Comparison of ENCODE assay signal across 8 cellular contexts in the genomic region with DNA sequence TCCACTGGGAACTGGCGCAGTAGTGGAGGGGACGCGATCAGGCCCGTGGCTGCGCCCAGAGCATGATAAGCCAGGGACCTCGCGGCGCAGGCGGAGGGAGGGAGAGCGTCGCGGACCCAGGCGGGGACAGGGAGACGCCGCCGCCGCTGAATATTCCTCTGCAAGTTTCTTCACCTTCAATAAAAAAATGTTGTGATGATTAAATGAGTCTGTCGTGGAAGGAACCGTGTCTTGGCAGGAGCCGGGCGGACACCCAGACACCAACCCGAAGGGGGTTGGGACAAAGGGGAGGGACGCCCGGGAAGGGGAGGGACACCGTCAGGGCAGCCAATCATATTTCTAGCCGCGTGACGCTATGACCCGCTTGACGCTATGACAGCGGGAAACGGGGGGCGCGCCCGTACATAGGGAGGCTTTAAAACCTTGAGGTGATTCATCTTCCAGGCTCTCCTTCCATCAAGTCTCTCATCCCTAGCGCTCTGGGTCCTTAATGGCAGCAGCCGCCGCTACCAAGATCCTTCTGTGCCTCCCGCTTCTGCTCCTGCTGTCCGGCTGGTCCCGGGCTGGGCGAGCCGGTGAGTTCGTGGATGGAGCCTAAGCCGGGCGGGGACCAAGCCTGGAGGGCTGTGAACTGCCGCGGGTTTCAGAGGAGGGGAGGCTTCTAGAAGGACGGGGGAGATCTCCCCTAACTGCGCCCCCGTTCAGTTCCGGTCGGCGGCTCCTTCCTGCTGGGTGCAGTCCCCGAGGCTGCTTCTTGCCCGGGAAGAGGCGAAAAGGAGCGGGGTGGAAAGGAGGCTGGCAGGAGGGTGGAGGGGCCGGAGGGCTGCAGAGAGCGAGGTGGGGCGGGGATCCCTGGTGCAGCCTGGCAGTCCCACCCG. TPM values are rescaled to one million over a fixed set of nuclear protein-coding genes. Genes with fewer than 3 reads are reported as not detected.
A peak's percentile ranks its signal among the peaks of the same experiment; 100 is the strongest.
DNase-seq lines count a peak whose midpoint lies in the region; TF ChIP-seq lines count a peak whose summit lies in the region.

A gene with protein sequence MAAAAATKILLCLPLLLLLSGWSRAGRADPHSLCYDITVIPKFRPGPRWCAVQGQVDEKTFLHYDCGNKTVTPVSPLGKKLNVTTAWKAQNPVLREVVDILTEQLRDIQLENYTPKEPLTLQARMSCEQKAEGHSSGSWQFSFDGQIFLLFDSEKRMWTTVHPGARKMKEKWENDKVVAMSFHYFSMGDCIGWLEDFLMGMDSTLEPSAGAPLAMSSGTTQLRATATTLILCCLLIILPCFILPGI (plus strand): TSS at position 432 of the 878 bp plus-strand sequence. CDS start 59 bp downstream, at position 491.

- peak within 1 kb of the TSS; percentile 77 for H3K4me3 ChIP-seq in AG04449 (ENCODE audit: low read depth, low read length)
- peak within 1 kb of the TSS; percentile 47 for H3K4me3 ChIP-seq in H7 (ENCODE audit: insufficient read depth, low read depth, low read length)
- peak within 1 kb of the TSS; percentile 81 for H3K4me3 ChIP-seq in WI38 (ENCODE audit: low read depth, low read length)
- peak within 1 kb of the TSS; percentile 40 to 74 (median 60) for H3K4me3 ChIP-seq in breast epithelium
- peak within 1 kb of the TSS; percentile 79 for H3K4me3 ChIP-seq in iPS-20b (ENCODE audit: low read length)
- H3K4me3 ChIP-seq in skeletal muscle satellite cell (ENCODE audit: low read length) = peak within 1 kb of the TSS; percentile 95

- DNase-seq in AG04449 (ENCODE audit: low read depth, low spot score) = peak; percentile 83
- DNase-seq in H7 = peak; percentile 96
- peak; percentile 70 for DNase-seq in NCI-H2196 (lab: John Stamatoyannopoulos, UW; ENCODE audit: unreplicated experiment)
- peak in 1 of 2 donors; percentile 72 for DNase-seq in breast epithelium (ENCODE audit: low spot score in 2 of 2)
- DNase-seq in NK-92 treated with Interleukin-12 subunit alpha and Interleukin-12 subunit beta, amount 100 ng/mL, for 24 hours (lab: John Stamatoyannopoulos, UW) = no peak

- H3K4me1 ChIP-seq in breast epithelium = no peaks in the 10 kb centered on the region
- H3K4me1 ChIP-seq in iPS-20b (ENCODE audit: insufficient read depth, low read length) = no peaks in the 10 kb centered on the region; the same call in 1 of the 2 replicates
- peaks cover 9% of the 10 kb centered on the region for H3K4me1 ChIP-seq in skeletal muscle satellite cell (ENCODE audit: control insufficient read depth, insufficient read depth, low read length)

- peaks cover 76% of the 10 kb centered on the region for H3K27me3 ChIP-seq in H7 (ENCODE audit: control insufficient read depth, insufficient read depth, low read length)
- peaks cover 0 to 38% of the 10 kb centered on the region in 2 donors for H3K27me3 ChIP-seq in breast epithelium
- peaks cover 83% of the 10 kb centered on the region for H3K27me3 ChIP-seq in iPS-20b (ENCODE audit: insufficient read depth, low read length)
- peaks cover 24% of the 10 kb centered on the region for H3K27me3 ChIP-seq in skeletal muscle satellite cell (ENCODE audit: control insufficient read depth, insufficient read depth, low read length)

- H3K9ac ChIP-seq in iPS-20b (ENCODE audit: low read depth, low read length) (no peak within 1 kb of the TSS), skeletal muscle satellite cell (ENCODE audit: low read depth, low read length) (peak within 1 kb of the TSS; percentile 87)

- peak within 1 kb of the TSS; percentile 96 for H3K4me2 ChIP-seq in skeletal muscle satellite cell (ENCODE audit: low read length)

- H3K36me3 ChIP-seq in H7 (replicated peaks; ENCODE audit: control insufficient read depth, insufficient read depth, low read length) = no peaks in the 10 kb centered on the region
- H3K36me3 ChIP-seq in breast epithelium = no peaks in the 10 kb centered on the region
- no peaks in the 10 kb centered on the region for H3K36me3 ChIP-seq in iPS-20b (ENCODE audit: insufficient read depth, low read depth, low read length)
- no peaks in the 10 kb centered on the region for H3K36me3 ChIP-seq in skeletal muscle satellite cell (ENCODE audit: insufficient read depth, low read length)

- POLR2A ChIA-PET in AG04449 (lab: Yijun Ruan, JAX) = no interaction called here

- no peak for TF ChIP-seq POLR2A in breast epithelium (IDR thresholded peaks at IDR 0.05)

- CTCF ChIA-PET in AG04449 (lab: Yijun Ruan, JAX) = interaction anchor here (1.0 to 1.6 kb wide), 3 partner anchors 15 to 105 kb away, joined by 3 to 18 read pairs (median 4); no protein-coding TSS in a partner anchor

- H3K27ac ChIP-seq in breast epithelium (no peak within 1 kb of the TSS), iPS-20b (ENCODE audit: low read length) (no peak within 1 kb of the TSS)

- TF ChIP-seq CTCF in AG04449 (IDR thresholded peaks at IDR 0.05; ENCODE audit: insufficient read depth, low read length, missing control alignments) = no peak
- TF ChIP-seq CTCF in WI38 (IDR thresholded peaks at IDR 0.05; ENCODE audit: low read depth, low read length) = no peak
- TF ChIP-seq CTCF in breast epithelium (IDR thresholded peaks at IDR 0.05) = no peak

- intact Hi-C loops in breast epithelium (cut with DNase I; ENCODE audit: low total_unique reads) = no loop called here

- H3K9me3 ChIP-seq in breast epithelium = no peaks in the 10 kb centered on the region
- H3K9me3 ChIP-seq in iPS-20b (ENCODE audit: insufficient read depth, low read depth, low read length) = peaks cover 9% of the 10 kb centered on the region; the same call in 1 of the 2 replicates
- H3K9me3 ChIP-seq in skeletal muscle satellite cell (replicated peaks; ENCODE audit: low read length) = no peaks in the 10 kb centered on the region

RNA-seq across cellular contexts. Expression of the gene that starts here (rescaled TPM):
- not detected in 2 replicates for total RNA-seq in H7 (2014; rRNA removed; shearing (Covaris generic))
- 1 to 10 TPM in 1 of 3 donors, under 1 TPM in 1, not detected in 1; 0.88 to 1.3 TPM for total RNA-seq in breast epithelium
- 2.0 and 6.3 TPM in 2 replicates for total RNA-seq in skeletal muscle satellite cell (2012; rRNA removed)

Comparison
In these comparisons a context has a peak if more than half of its experiments do, and no peak if none do; other contexts are left out.
1. Peak in DNase-seq and H3K4me3 ChIP-seq in H7; RNA of the gene not detected or under 1 TPM.